8 cellular contexts compared by ENCODE assay signal in the genomic region with DNA sequence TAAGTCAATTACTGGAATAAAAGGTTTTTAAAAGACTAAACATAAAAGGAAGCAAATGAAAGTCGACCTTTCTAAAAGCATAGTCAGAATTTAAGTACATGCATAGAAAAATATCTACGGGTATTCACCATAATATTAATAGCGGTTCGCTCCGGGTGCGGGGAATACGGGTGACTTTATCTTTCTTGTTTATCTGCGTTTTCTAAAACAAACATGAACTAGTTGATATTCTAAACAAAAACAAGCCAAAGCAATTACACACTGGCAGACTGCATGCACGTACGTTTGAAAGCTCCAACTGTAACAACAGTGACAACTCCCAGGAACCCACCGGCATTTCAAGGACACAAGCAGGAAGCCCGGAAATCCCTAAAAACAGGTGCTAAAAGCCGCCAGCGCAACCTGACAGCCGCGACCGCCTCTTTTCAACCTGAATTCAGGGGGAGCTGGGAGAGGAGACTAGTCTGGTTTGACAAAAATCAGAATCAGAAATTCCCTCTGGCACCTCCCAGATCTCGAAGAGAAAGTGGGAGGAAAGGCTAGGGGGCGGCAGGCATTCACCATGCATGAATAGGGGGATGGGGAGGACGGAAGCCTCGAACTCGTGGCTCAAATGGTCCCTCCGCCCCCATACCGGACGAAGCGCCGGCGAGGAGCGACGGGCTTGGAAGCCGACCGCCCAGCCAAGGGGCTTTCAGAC.
DNase-seq lines count a peak whose midpoint lies in the region; TF ChIP-seq lines count a peak whose summit lies in the region.

No MANE protein-coding gene starts in this region.

- peak overlapping the region; percentile 88 for H2AFZ ChIP-seq in MM.1S (ENCODE audit: low read length)

- peak overlapping the region; percentile 99 for H3K4me3 ChIP-seq in MM.1S (ENCODE audit: low read length)
- H3K4me3 ChIP-seq in iPS-20b (ENCODE audit: low read length), result peak overlapping the region; percentile 90

- no peaks in the 10 kb centered on the region for H3K9me2 ChIP-seq in MM.1S (replicated peaks; ENCODE audit: insufficient read depth, low read length)

- no peaks in the 10 kb centered on the region for H3K36me3 ChIP-seq in MM.1S (replicated peaks; ENCODE audit: insufficient read depth, low read length)
- H3K36me3 ChIP-seq in iPS-20b (ENCODE audit: insufficient read depth, low read depth, low read length), result peaks cover 16% of the 10 kb centered on the region; the same call in 1 of the 2 replicates

- H3K4me1 ChIP-seq in MM.1S (ENCODE audit: low read length), result peaks cover 15% of the 10 kb centered on the region
- peaks cover 31% of the 10 kb centered on the region; the same call in 1 of the 2 replicates for H3K4me1 ChIP-seq in iPS-20b (ENCODE audit: insufficient read depth, low read length)

- H3K27ac ChIP-seq in MM.1S (ENCODE audit: low read length) (peak overlapping the region; percentile 76), iPS-20b (ENCODE audit: low read length) (peak overlapping the region; percentile 66)

- H3K9ac ChIP-seq in MM.1S (ENCODE audit: low read length), result peak overlapping the region; percentile 94
- peak overlapping the region; percentile 95 for H3K9ac ChIP-seq in iPS-20b (ENCODE audit: low read depth, low read length)

- H3F3A ChIP-seq in MM.1S (ENCODE audit: insufficient read depth, low read length), result 0 out of 2 replicates have a peak, but pooled peaks cover 1% of the 10 kb centered on the region

- no peaks in the 10 kb centered on the region for H3K9me3 ChIP-seq in MM.1S (replicated peaks; ENCODE audit: insufficient read depth, low read length)
- H3K9me3 ChIP-seq in iPS-20b (ENCODE audit: insufficient read depth, low read depth, low read length), result no peaks in the 10 kb centered on the region

- DNase-seq in NCI-H524 (lab: John Stamatoyannopoulos, UW) (peak; percentile 55 to 71), NCI-H524 treated with DMSO at 0.1 percent for 48 hours (lab: John Stamatoyannopoulos, UW) (no peak), HCEC 1CT (peak; percentile 3), MM.1S (peak; percentile 11), amniotic epithelial cell (ENCODE audit: low read depth) (peak; percentile 52), GOT3 (lab: John Stamatoyannopoulos, UW) (no peak)
- DNase-seq in stimulated activated CD8-positive, alpha-beta memory T cell treated with anti-CD3 and anti-CD28 coated beads, Interleukin-15, amount 100 ng/mL, for 24 hours (ENCODE audit: low read depth), result peak; percentile 3

- H4K20me1 ChIP-seq in MM.1S (ENCODE audit: insufficient read depth, low read length), result peaks cover 4% of the 10 kb centered on the region

- H3K4me2 ChIP-seq in MM.1S (ENCODE audit: low read depth, low read length), result peak overlapping the region; percentile 53

- H3K27me3 ChIP-seq in MM.1S (replicated peaks; ENCODE audit: insufficient read depth, low read length) (no peaks in the 10 kb centered on the region), iPS-20b (ENCODE audit: insufficient read depth, low read length) (no peaks in the 10 kb centered on the region)

- no peak for TF ChIP-seq CTCF in MM.1S (IDR thresholded peaks at IDR 0.05; ENCODE audit: low read length)

- peaks cover 50% of the 10 kb centered on the region for H3K79me2 ChIP-seq in MM.1S (ENCODE audit: low read length)

Comparison
In these comparisons a context has a peak if more than half of its experiments do, and no peak if none do; other contexts are left out.
1. DNase-seq: peak in NCI-H524 (2 of 2), HCEC 1CT (single experiment), MM.1S (single experiment), amniotic epithelial cell (single experiment) and stimulated activated CD8-positive, alpha-beta memory T cell treated with anti-CD3 and anti-CD28 coated beads, Interleukin-15, amount 100 ng/mL, for 24 hours (single experiment); none in NCI-H524 treated with DMSO at 0.1 percent for 48 hours (single experiment) and GOT3 (single experiment).